1 cellular context compared by ENCODE assay signal in the genomic region with DNA sequence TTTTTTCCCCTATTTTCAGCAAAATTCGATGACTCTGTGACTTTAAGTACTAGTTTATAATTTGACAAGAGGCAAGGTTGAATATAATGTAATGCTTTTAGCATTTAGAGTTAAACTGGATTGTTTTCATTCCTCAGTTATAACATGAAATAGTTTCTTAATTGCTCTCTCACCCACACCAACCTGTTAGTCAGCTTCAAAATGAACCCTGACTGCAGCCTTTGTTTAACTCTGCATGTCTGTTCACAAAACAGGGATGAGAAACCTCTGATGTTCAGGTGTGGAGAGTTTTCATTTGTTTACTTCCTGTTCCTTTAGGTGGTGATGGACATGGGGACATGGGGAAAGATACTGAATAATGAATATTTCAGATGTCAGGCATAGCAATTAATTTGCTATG.
TF ChIP-seq lines count a peak whose summit lies in the region.

No MANE protein-coding gene starts in this region.

TF ChIP-seq in IMR-90, 13 proteins besides CTCF, POLR2A, EP300 and RAD21:
- no peak for TF ChIP-seq FOS (IDR thresholded peaks at IDR 0.05; ENCODE audit: low read depth, low read length)
- no peak for TF ChIP-seq ELK1 (IDR thresholded peaks at IDR 0.05; ENCODE audit: borderline replicate concordance, low read depth, low read length)
- TF ChIP-seq, protein P1, sequence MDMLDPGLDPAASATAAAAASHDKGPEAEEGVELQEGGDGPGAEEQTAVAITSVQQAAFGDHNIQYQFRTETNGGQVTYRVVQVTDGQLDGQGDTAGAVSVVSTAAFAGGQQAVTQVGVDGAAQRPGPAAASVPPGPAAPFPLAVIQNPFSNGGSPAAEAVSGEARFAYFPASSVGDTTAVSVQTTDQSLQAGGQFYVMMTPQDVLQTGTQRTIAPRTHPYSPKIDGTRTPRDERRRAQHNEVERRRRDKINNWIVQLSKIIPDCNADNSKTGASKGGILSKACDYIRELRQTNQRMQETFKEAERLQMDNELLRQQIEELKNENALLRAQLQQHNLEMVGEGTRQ (IDR thresholded peaks at IDR 0.05; ENCODE audit: low read depth, low read length), result no peak
- TF ChIP-seq CEBPB (IDR thresholded peaks at IDR 0.05; ENCODE audit: low read depth, low read length), result no peak
- TF ChIP-seq RCOR1 (IDR thresholded peaks at IDR 0.05; ENCODE audit: insufficient replicate concordance, low read length), result no peak
- TF ChIP-seq MXI1 (IDR thresholded peaks at IDR 0.05; ENCODE audit: borderline replicate concordance, low read depth, low read length), result no peak
TF ChIP-seq in IMR-90: peak in this region for 0.
